In genomic region chrX:42096262-42096939, GRCh38 we compare ENCODE assay signal across 13 cellular contexts.
DNase-seq lines count a peak whose midpoint lies in the region; ATAC-seq and TF ChIP-seq lines count a peak whose summit lies in the region.
"Had no signal": no experiment of that assay in that cellular context is flagged by ENCODE, and none has a peak within 500 bp of the region (broad histone marks: within the 10 kb centered on the region; RNA-seq: fewer than 3 reads in every experiment).

No MANE protein-coding gene starts in this region.

- H3K27me3 ChIP-seq in uterus = no peaks in the 10 kb centered on the region

- no peaks in the 10 kb centered on the region for H3K36me3 ChIP-seq in uterus

- H3K9me3 ChIP-seq in uterus = no peaks in the 10 kb centered on the region

- no peaks in the 10 kb centered on the region for H3K9me3 Mint-ChIP-seq in Calu3 (ENCODE audit: low read depth, unreplicated experiment)
- H3K9me3 Mint-ChIP-seq in effector memory CD8-positive, alpha-beta T cell = no peaks in the 10 kb centered on the region
- H3K9me3 Mint-ChIP-seq in mesothelial cell of epicardium = peaks cover 13% of the 10 kb centered on the region
- H3K9me3 Mint-ChIP-seq: activated naive CD4-positive, alpha-beta T cell treated with anti-CD3 and anti-CD28 coated beads, Interleukin-2, amount 50 U/mL, for 72 hours had no signal

- DNase-seq in Calu3 (peak; percentile 80), LoVo (ENCODE audit: low spot score) (peak; percentile 55), mucosa of gallbladder (ENCODE audit: low spot score) (peak; percentile 41), mesothelial cell of epicardium (ENCODE audit: low spot score in 2 of 2, unreplicated experiment in 2 of 2) (no peak), uterus (no peak)
- no peak for DNase-seq in effector memory CD8-positive, alpha-beta T cell
- no peak for DNase-seq in effector CD4-positive, alpha-beta T cell
- DNase-seq: activated CD4-positive, alpha-beta T cell treated with anti-CD3 and anti-CD28 coated beads for 36 hours; NCI-H187 treated with DMSO at 0.1 percent for 48 hours had no signal

- H3K4me1 Mint-ChIP-seq in Calu3 (ENCODE audit: low read depth, unreplicated experiment) (peaks cover 46% of the 10 kb centered on the region), mesothelial cell of epicardium (peaks cover 8% of the 10 kb centered on the region)
- H3K4me1 Mint-ChIP-seq in effector memory CD8-positive, alpha-beta T cell (ENCODE audit: low read depth in 2 of 2) = peaks cover 0 to 7% of the 10 kb centered on the region in 2 donors

- TF ChIP-seq CTCF in Calu3 (IDR thresholded peaks at IDR 0.05; ENCODE audit: unreplicated experiment) = no peak
- TF ChIP-seq CTCF in mesothelial cell of epicardium (IDR thresholded peaks at IDR 0.05; ENCODE audit: unreplicated experiment) = no peak
- no peak for TF ChIP-seq CTCF in uterus (IDR thresholded peaks at IDR 0.05)

- CTCF ChIA-PET in Calu3 (lab: Charles Lee) = no interaction called here

- BruUV-seq in Calu3 (replicated peaks; lab: Mats Ljungman, UMichigan) = no TSS peak

- peak overlapping the region; percentile 26 for H3K4me3 Mint-ChIP-seq in Calu3 (ENCODE audit: low read depth, unreplicated experiment)
- no peak overlapping the region for H3K4me3 Mint-ChIP-seq in effector memory CD8-positive, alpha-beta T cell
- no peak overlapping the region for H3K4me3 Mint-ChIP-seq in mesothelial cell of epicardium
- H3K4me3 Mint-ChIP-seq: activated CD4-positive, alpha-beta T cell treated with anti-CD3 and anti-CD28 coated beads for 36 hours had no signal

- H3K27ac Mint-ChIP-seq in Calu3 (ENCODE audit: unreplicated experiment) (peak overlapping the region; percentile 90), mesothelial cell of epicardium (no peak overlapping the region)
- H3K27ac Mint-ChIP-seq in effector memory CD8-positive, alpha-beta T cell = peak overlapping the region; percentile 25 to 29
- H3K27ac Mint-ChIP-seq: activated CD4-positive, alpha-beta T cell treated with anti-CD3 and anti-CD28 coated beads for 36 hours had no signal

- no peaks in the 10 kb centered on the region for H3K27me3 Mint-ChIP-seq in Calu3 (ENCODE audit: unreplicated experiment)
- no peaks in the 10 kb centered on the region for H3K27me3 Mint-ChIP-seq in effector memory CD8-positive, alpha-beta T cell
- no peaks in the 10 kb centered on the region for H3K27me3 Mint-ChIP-seq in mesothelial cell of epicardium (ENCODE audit: low read depth)
- H3K27me3 Mint-ChIP-seq: activated CD4-positive, alpha-beta T cell treated with anti-CD3 and anti-CD28 coated beads for 36 hours had no signal

- H3K27ac ChIP-seq in uterus = no peak overlapping the region
- H3K27ac ChIP-seq: RWPE1, skin epidermis had no signal

- no peaks in the 10 kb centered on the region for H3K4me1 ChIP-seq in uterus

- no peak overlapping the region for H3K4me3 ChIP-seq in uterus
- H3K4me3 ChIP-seq: skin epidermis had no signal

- H3K36me3 Mint-ChIP-seq in Calu3 (ENCODE audit: insufficient read depth, unreplicated experiment) (peaks cover 24% of the 10 kb centered on the region), mesothelial cell of epicardium (no peaks in the 10 kb centered on the region)
- no peaks in the 10 kb centered on the region for H3K36me3 Mint-ChIP-seq in effector memory CD8-positive, alpha-beta T cell (ENCODE audit: insufficient read depth)
- H3K36me3 Mint-ChIP-seq: activated naive CD4-positive, alpha-beta T cell treated with anti-CD3 and anti-CD28 coated beads, Interleukin-2, amount 50 U/mL, for 72 hours had no signal

- TF ChIP-seq POLR2A in uterus (IDR thresholded peaks at IDR 0.05) = no peak

- no peak for ATAC-seq in effector memory CD8-positive, alpha-beta T cell (replicated peaks)
- no peak for ATAC-seq in GM21717 (IDR thresholded peaks at IDR 0.05; ENCODE audit: unreplicated experiment)
- ATAC-seq: activated CD4-positive, alpha-beta T cell treated with anti-CD3 and anti-CD28 coated beads for 36 hours; activated naive CD4-positive, alpha-beta T cell treated with anti-CD3 and anti-CD28 coated beads, Interleukin-2, amount 50 U/mL, for 72 hours had no signal

- intact Hi-C loops in Calu3 (cut with micrococcal nuclease; ENCODE audit: unreplicated experiment) (no loop called here), uterus (cut with DNase I; ENCODE audit: low total_unique reads) (no loop called here)

Comparison
In these comparisons a context has a peak if more than half of its experiments do, and no peak if none do; other contexts are left out.
1. DNase-seq: peak in Calu3 (single experiment), LoVo (single experiment) and mucosa of gallbladder (single experiment); none in effector memory CD8-positive, alpha-beta T cell (0 of 3), effector CD4-positive, alpha-beta T cell (single experiment), mesothelial cell of epicardium (0 of 2) and uterus (0 of 2).